Comparison of ENCODE assay signal across 26 cellular contexts in the genomic region with DNA sequence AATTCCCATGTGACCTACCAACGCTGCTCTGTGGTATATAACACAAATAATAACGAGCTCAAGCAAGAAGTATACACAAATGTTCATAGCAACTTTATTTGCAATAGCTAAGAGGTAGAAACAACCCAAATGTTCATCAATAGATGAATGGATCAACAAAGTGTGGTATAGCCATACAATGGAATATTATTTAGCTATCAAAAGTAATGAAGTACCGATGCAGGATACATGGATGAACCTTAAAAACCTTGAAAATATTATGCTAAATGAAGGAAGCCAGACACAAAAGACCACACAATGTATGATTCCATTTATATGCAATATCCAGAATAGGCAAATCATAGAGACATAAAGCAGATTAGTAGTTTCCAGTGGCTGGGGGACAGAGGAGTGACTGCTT.
"Had no signal": no experiment of that assay in that cellular context is flagged by ENCODE, and none has a peak within 500 bp of the region (broad histone marks: within the 10 kb centered on the region; RNA-seq: fewer than 3 reads in every experiment).

No MANE protein-coding gene starts in this region.

- H3K27me3 ChIP-seq: brain microvascular endothelial cell had no signal

- ATAC-seq: activated CD8-positive, alpha-beta T cell treated with anti-CD3 and anti-CD28 coated beads for 36 hours; activated T-cell treated with anti-CD3 and anti-CD28 coated beads, Interleukin-2, amount 50 U/mL, for 4 hours; activated T-helper 17 cell treated with anti-CD3 and anti-CD28 coated beads, Interleukin-2, amount 50 U/mL, for 72 hours; esophagus mucosa; T-helper 17 cell had no signal

- DNase-seq: activated CD4-positive, alpha-beta T cell treated with anti-CD3 and anti-CD28 coated beads for 1 hour; activated CD4-positive, alpha-beta T cell treated with anti-CD3 and anti-CD28 coated beads for 4 hours; activated CD4-positive, alpha-beta T cell treated with anti-CD3 and anti-CD28 coated beads, Interleukin-2, amount 10 ng/mL, durations not matched to agents 7 days and 5 days; activated CD4-positive, alpha-beta T cell treated with anti-CD3 and anti-CD28 coated beads, Interleukin-2, amount 50 U/mL, for 4 hours; activated CD8-positive, alpha-beta memory T cell treated with anti-CD3 and anti-CD28 coated beads for 24 hours; activated CD8-positive, alpha-beta T cell treated with anti-CD3 and anti-CD28 coated beads for 36 hours; activated effector memory CD4-positive, alpha-beta T cell treated with Interleukin-2 at 50 U/mL for 16 hours; activated gamma-delta T cell treated with Interleukin-2 at 50 U/mL for 16 hours; activated naive CD4-positive, alpha-beta T cell treated with anti-CD3 and anti-CD28 coated beads, Interleukin-2, amount 50 U/mL, for 16 hours; activated naive CD4-positive, alpha-beta T cell treated with Interleukin-2 at 50 U/mL for 16 hours; activated T-cell treated with anti-CD3 and anti-CD28 coated beads, Interleukin-2, amount 50 U/mL, for 4 hours; amniotic stem cell; anterior cingulate cortex; brain microvascular endothelial cell; dorsolateral prefrontal cortex; effector memory CD4-positive, alpha-beta T cell; endodermal cell; head of caudate nucleus; T-helper 17 cell; T1000 had no signal

- H3K36me3 ChIP-seq: brain microvascular endothelial cell had no signal

- FAIRE-seq: astrocyte, bronchial epithelial cell, frontal cortex had no signal

- H3K4me3 ChIP-seq: coronary artery, dorsolateral prefrontal cortex had no signal

- H3K27ac ChIP-seq: brain microvascular endothelial cell, coronary artery, dorsolateral prefrontal cortex had no signal
